In genomic region chr3:197364410-197365071, GRCh38 we compare ENCODE assay signal across 12 cellular contexts.
A peak's percentile ranks its signal among the peaks of the same experiment; 100 is the strongest.
DNase-seq lines count a peak whose midpoint lies in the region; ATAC-seq and TF ChIP-seq lines count a peak whose summit lies in the region.
"Had no signal": no experiment of that assay in that cellular context is flagged by ENCODE, and none has a peak within 500 bp of the region (broad histone marks: within the 10 kb centered on the region; RNA-seq: fewer than 3 reads in every experiment).

No MANE protein-coding gene starts in this region.

- no peak for ATAC-seq in GM21619 (IDR thresholded peaks at IDR 0.05; ENCODE audit: unreplicated experiment)
- no peak for ATAC-seq in body of pancreas
- ATAC-seq in GM21515 (IDR thresholded peaks at IDR 0.05; ENCODE audit: unreplicated experiment): no peak

- H3K4me3 ChIP-seq in body of pancreas: no peak overlapping the region

- H3K9me3 ChIP-seq in body of pancreas: peaks cover 0 to 7% (median 0%) of the 10 kb centered on the region in 3 donors

- peak; percentile 28 for DNase-seq in EH (ENCODE audit: low read depth)
- DNase-seq in NCI-H128 (lab: John Stamatoyannopoulos, UW; ENCODE audit: unreplicated experiment): peak; percentile 30
- peak; percentile 52 for DNase-seq in astrocyte of the hippocampus (ENCODE audit: low read depth, low spot score)
- peak; percentile 16 for DNase-seq in mesenteric fat pad (ENCODE audit: low spot score)
- no peak for DNase-seq in EL
- no peak for DNase-seq in body of pancreas
- DNase-seq: activated B cell treated with CpG ODN at 0.5 μM for 24 hours; activated CD8-positive, alpha-beta memory T cell treated with anti-CD3 and anti-CD28 coated beads, Interleukin-2, amount 50 U/mL, for 4 hours; activated naive CD8-positive, alpha-beta T cell treated with anti-CD3 and anti-CD28 coated beads for 36 hours; NK-92 treated with Interleukin-12 subunit alpha and Interleukin-12 subunit beta, amount 100 ng/mL, for 24 hours had no signal

- H3K36me3 ChIP-seq in body of pancreas (replicated peaks in 1 of 2; ENCODE audit: insufficient read depth in 1 of 2, low read depth in 2 of 2): no peaks in the 10 kb centered on the region

- no peak overlapping the region for H3K27ac ChIP-seq in body of pancreas

- WGBS in body of pancreas, 2 donors: 61 to 78% methylated on average over 7 to 9 of the region's 9 CpGs

- no peak for TF ChIP-seq CTCF in body of pancreas (IDR thresholded peaks at IDR 0.05)

- intact Hi-C loops in body of pancreas (cut with DNase I): no loop called here

- no peak for TF ChIP-seq POLR2A in body of pancreas (IDR thresholded peaks at IDR 0.05)

- H3K27me3 ChIP-seq in body of pancreas: no peaks in the 10 kb centered on the region

- no peaks in the 10 kb centered on the region for H3K4me1 ChIP-seq in body of pancreas

Comparison
In these comparisons a context has a peak if more than half of its experiments do, and no peak if none do; other contexts are left out.
1. DNase-seq: peak in EH (single experiment), NCI-H128 (single experiment), astrocyte of the hippocampus (single experiment) and mesenteric fat pad (single experiment); none in EL (single experiment) and body of pancreas (0 of 4).